In the genomic region with DNA sequence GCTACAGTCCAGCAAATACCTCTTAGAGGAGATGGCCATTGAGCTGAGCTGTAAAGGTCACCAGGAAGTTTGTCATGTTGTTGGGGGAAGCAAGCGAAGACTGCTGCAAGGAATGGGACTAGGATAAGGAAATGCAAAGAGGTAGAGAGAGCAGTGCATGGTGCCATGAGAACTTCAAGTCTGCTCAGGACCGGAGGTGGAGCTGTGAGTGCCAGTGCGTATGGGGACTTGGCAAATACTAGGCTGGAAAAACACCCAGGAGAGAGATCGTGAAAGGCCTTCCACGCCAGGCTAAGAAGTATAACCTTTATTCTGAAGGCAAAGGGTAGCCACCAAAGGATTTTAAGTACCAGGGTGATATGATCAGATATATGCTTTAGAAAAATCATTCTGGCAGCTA, we compare ENCODE assay signal across 18 cellular contexts.
A peak's percentile ranks its signal among the peaks of the same experiment; 100 is the strongest.
DNase-seq lines count a peak whose midpoint lies in the region; ATAC-seq, FAIRE-seq and TF ChIP-seq lines count a peak whose summit lies in the region.
"Had no signal": no experiment of that assay in that cellular context is flagged by ENCODE, and none has a peak within 500 bp of the region (broad histone marks: within the 10 kb centered on the region; RNA-seq: fewer than 3 reads in every experiment).

No MANE protein-coding gene starts in this region.

- H3K36me3 ChIP-seq in cardiac muscle cell (peaks cover 11% of the 10 kb centered on the region), right atrium auricular region (no peaks in the 10 kb centered on the region), H1 (ENCODE audit: control insufficient read depth in 2 of 4, insufficient read depth in 4 of 4, low read length in 3 of 4) (no peaks in the 10 kb centered on the region), neuronal stem cell (replicated peaks in 1 of 2; ENCODE audit: control insufficient read depth in 2 of 2, insufficient read depth in 2 of 2, low read length in 2 of 2) (no peaks in the 10 kb centered on the region), upper lobe of left lung (no peaks in the 10 kb centered on the region), smooth muscle cell (ENCODE audit: low read depth) (no peaks in the 10 kb centered on the region)
- H3K36me3 ChIP-seq: BE2C, HAP-1 had no signal

- H3K23ac ChIP-seq in H1 (ENCODE audit: insufficient read length) = no peak overlapping the region
- no peak overlapping the region for H3K23ac ChIP-seq in neuronal stem cell (ENCODE audit: low read depth, low read length, poor library complexity)

- no peaks in the 10 kb centered on the region for H3K27me3 ChIP-seq in cardiac muscle cell
- no peaks in the 10 kb centered on the region for H3K27me3 ChIP-seq in right atrium auricular region
- no peaks in the 10 kb centered on the region for H3K27me3 ChIP-seq in H1 (replicated peaks in 1 of 4; ENCODE audit: control insufficient read depth in 3 of 4, extremely low read depth in 1 of 4, insufficient read depth in 3 of 4, low read length in 3 of 4)
- H3K27me3 ChIP-seq in neuronal stem cell (ENCODE audit: control insufficient read depth in 3 of 3, insufficient read depth in 3 of 3, low read depth in 1 of 3, low read length in 3 of 3) = peaks cover 0 to 5% (median 0%) of the 10 kb centered on the region in 3 experiments
- no peaks in the 10 kb centered on the region for H3K27me3 ChIP-seq in upper lobe of left lung
- no peaks in the 10 kb centered on the region for H3K27me3 ChIP-seq in smooth muscle cell (ENCODE audit: low read depth)
- H3K27me3 ChIP-seq: BE2C had no signal

- H4K20me1 ChIP-seq in H1 (replicated peaks in 1 of 2; ENCODE audit: control insufficient read depth in 1 of 2, insufficient read depth in 2 of 2, low read length in 2 of 2) (no peaks in the 10 kb centered on the region), smooth muscle cell (ENCODE audit: low read depth) (peaks cover 26% of the 10 kb centered on the region)

- H3K27ac ChIP-seq in cardiac muscle cell = peak overlapping the region; percentile 99
- no peak overlapping the region for H3K27ac ChIP-seq in right atrium auricular region
- H3K27ac ChIP-seq in H1 (ENCODE audit: low read depth, low read length) = no peak overlapping the region
- H3K27ac ChIP-seq in neuronal stem cell (replicated peaks; ENCODE audit: low read length) = no peak overlapping the region
- H3K27ac ChIP-seq in upper lobe of left lung = peak overlapping the region in 1 of 4 donors; percentile 54
- H3K27ac ChIP-seq in smooth muscle cell (ENCODE audit: low read depth) = no peak overlapping the region

- no peak for FAIRE-seq in H1 (lab: Jason Lieb, UNC)

- H2BK20ac ChIP-seq in H1 (ENCODE audit: low read length) = peak overlapping the region; percentile 76; the same call in 1 of the 2 replicates

- no peak for DNase-seq in cardiac muscle cell (ENCODE audit: low read depth in 1 of 2, low spot score in 1 of 2)
- DNase-seq in right atrium auricular region (ENCODE audit: low spot score) = no peak
- DNase-seq in H1 (ENCODE audit: low read depth in 1 of 2, low spot score in 2 of 2) = no peak
- no peak for DNase-seq in neuronal stem cell (ENCODE audit: low spot score)
- no peak for DNase-seq in upper lobe of left lung
- no peak for DNase-seq in smooth muscle cell (lab: John Stamatoyannopoulos, UW; ENCODE audit: unreplicated experiment)
- no peak for DNase-seq in globus pallidus (ENCODE audit: low spot score)
- DNase-seq in AML-193 (lab: John Stamatoyannopoulos, UW) = no peak
- DNase-seq: BE2C; Caco-2; CD4-positive, CD25-positive, alpha-beta regulatory T cell; GDM1; KBM-7; NCI-H1694 treated with DMSO at 0.1 percent for 48 hours; NCI-H510A; NCI-H774; SHP77 treated with DMSO at 0.1 percent for 48 hours had no signal

- H4K8ac ChIP-seq in H1 (ENCODE audit: extremely low read depth, insufficient read depth, low read length) (no peak overlapping the region), neuronal stem cell (ENCODE audit: low read depth, low read length) (no peak overlapping the region)

- no peaks in the 10 kb centered on the region for H3K79me2 ChIP-seq in H1 (ENCODE audit: control insufficient read depth in 1 of 2, insufficient read depth in 2 of 2, low read length in 2 of 2)
- H3K79me2 ChIP-seq in smooth muscle cell (ENCODE audit: low read depth) = peaks cover 25% of the 10 kb centered on the region

- no peak for ATAC-seq in upper lobe of left lung (ENCODE audit: low FRiP score in 2 of 2)

- H2BK15ac ChIP-seq in H1 (ENCODE audit: low read length) (peak overlapping the region; percentile 25; the same call in 1 of the 2 replicates), neuronal stem cell (ENCODE audit: low read length) (no peak overlapping the region)

- WGBS in H1 (ENCODE audit: extremely low coverage in 1 of 2, insufficient coverage in 1 of 2, insufficient read length in 1 of 2, insufficient replicate concordance in 2 of 2, low coverage in 1 of 2, low lambda C conversion rate in 2 of 2, missing lambda C conversion rate in 1 of 2), 2 experiments = 87% methylated on average over 5 of the region's 5 CpGs; no CpG with 5 or more reads in 1 of the 2 experiments
- no CpG with 5 or more reads among the region's 5 CpGs for whole genome bisulfite sequencing in neuronal stem cell (ENCODE audit: extremely low coverage in 2 of 2, insufficient read length in 2 of 2, insufficient replicate concordance in 1 of 2), 2 donors
- WGBS in upper lobe of left lung, 2 donors = 79 to 87% methylated on average over 5 of the region's 5 CpGs
- WGBS in smooth muscle cell (ENCODE audit: low lambda C conversion rate) = 96% methylated on average over 5 of the region's 5 CpGs

- no peak overlapping the region for H4K5ac ChIP-seq in H1 (ENCODE audit: insufficient read length, low read depth, low read length)

- H4K91ac ChIP-seq in H1 (replicated peaks; ENCODE audit: insufficient read length, low read length) = peak overlapping the region; percentile 36
- H4K91ac ChIP-seq in neuronal stem cell (ENCODE audit: low read depth, low read length, poor library complexity) = no peak overlapping the region

- H3K4ac ChIP-seq in H1 (replicated peaks; ENCODE audit: insufficient read length, low read depth, low read length) (no peak overlapping the region), neuronal stem cell (ENCODE audit: low read length) (no peak overlapping the region)

- H3K4me3 ChIP-seq in cardiac muscle cell = no peak overlapping the region
- H3K4me3 ChIP-seq in right atrium auricular region = no peak overlapping the region
- no peak overlapping the region for H3K4me3 ChIP-seq in H1 (ENCODE audit: extremely low read depth in 1 of 4, insufficient read depth in 2 of 4, low read depth in 3 of 4, low read length in 4 of 4)
- H3K4me3 ChIP-seq in neuronal stem cell (ENCODE audit: low read length in 2 of 2) = no peak overlapping the region
- no peak overlapping the region for H3K4me3 ChIP-seq in upper lobe of left lung
- H3K4me3 ChIP-seq in smooth muscle cell = no peak overlapping the region
- H3K4me3 ChIP-seq: HAP-1 had no signal

- H2AK5ac ChIP-seq in H1 (ENCODE audit: low read depth, low read length) (no peak overlapping the region), neuronal stem cell (ENCODE audit: low read depth, low read length) (no peak overlapping the region)

- H3K9ac ChIP-seq in H1 (replicated peaks in 1 of 4; ENCODE audit: extremely low read depth in 1 of 4, low read depth in 3 of 4, low read length in 3 of 4) = peak overlapping the region in 1 of 4 experiments; percentile 1; a peak in 1 of 7 replicates
- H3K9ac ChIP-seq in neuronal stem cell (ENCODE audit: low read depth, low read length, poor library complexity) = no peak overlapping the region
- H3K9ac ChIP-seq in smooth muscle cell (ENCODE audit: low read depth) = no peak overlapping the region

- H2BK120ac ChIP-seq in H1 (replicated peaks; ENCODE audit: low read depth, low read length) (peak overlapping the region; percentile 61), neuronal stem cell (ENCODE audit: low read depth, low read length) (no peak overlapping the region)

- H3F3A ChIP-seq in smooth muscle cell (ENCODE audit: low read depth) = peaks cover 23% of the 10 kb centered on the region

- H2BK5ac ChIP-seq in H1 (ENCODE audit: low read depth, low read length) = peak overlapping the region; percentile 27; the same call in 1 of the 2 replicates
- no peak overlapping the region for H2BK5ac ChIP-seq in neuronal stem cell (ENCODE audit: low read length)

- H3K4me2 ChIP-seq in H1 (ENCODE audit: insufficient read depth in 1 of 2, low read depth in 2 of 2, low read length in 2 of 2) = no peak overlapping the region; a peak in 1 of 4 replicates
- no peak overlapping the region for H3K4me2 ChIP-seq in neuronal stem cell (ENCODE audit: insufficient read depth, low read length, poor library complexity, severe bottlenecking)
- no peak overlapping the region for H3K4me2 ChIP-seq in smooth muscle cell

- CTCF ChIA-PET in H1 (lab: Charles Lee; ENCODE audit: partially characterized antibody) = interaction anchor here (0.6 to 1.2 kb wide), 2 partner anchors 10 to 491 kb away, joined by 3 read pairs; no protein-coding TSS in a partner anchor

- no peaks in the 10 kb centered on the region for H3K23me2 ChIP-seq in H1 (ENCODE audit: low read depth, low read length)

- no peak overlapping the region for H2AFZ ChIP-seq in H1 (ENCODE audit: low read length)
- H2AFZ ChIP-seq in neuronal stem cell (ENCODE audit: low read length) = no peak overlapping the region
- H2AFZ ChIP-seq in smooth muscle cell (ENCODE audit: low read depth) = no peak overlapping the region

- peak overlapping the region; percentile 88 for H2BK12ac ChIP-seq in H1 (ENCODE audit: low read depth, low read length)
- no peak overlapping the region for H2BK12ac ChIP-seq in neuronal stem cell (ENCODE audit: low read length)

- POLR2A ChIA-PET in H1 (lab: Charles Lee; ENCODE audit: partially characterized antibody) = no interaction called here

- H3K14ac ChIP-seq in H1 (ENCODE audit: insufficient read length) (no peak overlapping the region), neuronal stem cell (ENCODE audit: low read length) (no peak overlapping the region)

- no peak for TF ChIP-seq POLR2A in H1 (IDR thresholded peaks at IDR 0.05; ENCODE audit: control extremely low read depth in 1 of 2, low read depth in 2 of 2, low read length in 2 of 2)
- no peak for TF ChIP-seq POLR2A in upper lobe of left lung (IDR thresholded peaks at IDR 0.05)

- H3K18ac ChIP-seq in H1 (ENCODE audit: extremely low read depth, low read length) (peak overlapping the region; percentile 75; the same call in 1 of the 2 replicates), neuronal stem cell (ENCODE audit: low read length) (peak overlapping the region; percentile 41)

- H3K4me1 ChIP-seq in cardiac muscle cell (ENCODE audit: low read depth) (peaks cover 59% of the 10 kb centered on the region), right atrium auricular region (peaks cover 0 to 26% of the 10 kb centered on the region in 2 donors), H1 (replicated peaks in 1 of 4; ENCODE audit: control insufficient read depth in 3 of 4, insufficient read depth in 4 of 4, low read length in 3 of 4) (peaks cover 4 to 18% (median 13%) of the 10 kb centered on the region in 4 experiments; a peak in 6 of 7 replicates), neuronal stem cell (ENCODE audit: control insufficient read depth in 2 of 2, insufficient read depth in 1 of 2, low read depth in 1 of 2, low read length in 2 of 2) (peaks cover 19 to 42% of the 10 kb centered on the region in 2 donors), upper lobe of left lung (peaks cover 20 to 35% (median 30%) of the 10 kb centered on the region in 4 donors), smooth muscle cell (ENCODE audit: low read depth) (peaks cover 33% of the 10 kb centered on the region)

- no peak overlapping the region for H3K56ac ChIP-seq in H1 (replicated peaks; ENCODE audit: insufficient read length, low read depth, low read length)

- no peak for TF ChIP-seq EP300 in H1 (IDR thresholded peaks at IDR 0.05; ENCODE audit: borderline replicate concordance in 1 of 2, low read depth in 2 of 2, low read length in 2 of 2)
- TF ChIP-seq EP300 in upper lobe of left lung (IDR thresholded peaks at IDR 0.05) = no peak

- no peaks in the 10 kb centered on the region for H3K9me3 ChIP-seq in cardiac muscle cell (ENCODE audit: low read depth)
- H3K9me3 ChIP-seq in right atrium auricular region = no peaks in the 10 kb centered on the region
- H3K9me3 ChIP-seq in H1 (ENCODE audit: insufficient read depth in 2 of 2, low read depth in 1 of 2, low read length in 1 of 2) = no peaks in the 10 kb centered on the region
- no peaks in the 10 kb centered on the region for H3K9me3 ChIP-seq in neuronal stem cell (replicated peaks in 1 of 2; ENCODE audit: control insufficient read depth in 2 of 2, insufficient read depth in 1 of 2, low read depth in 1 of 2, low read length in 2 of 2)
- H3K9me3 ChIP-seq in upper lobe of left lung = no peaks in the 10 kb centered on the region
- H3K9me3 ChIP-seq in smooth muscle cell (replicated peaks; ENCODE audit: low read depth) = no peaks in the 10 kb centered on the region
- H3K9me3 ChIP-seq: BE2C, Caco-2, HAP-1 had no signal

- no peaks in the 10 kb centered on the region for H3K79me1 ChIP-seq in H1 (ENCODE audit: low read depth, low read length)
- H3K79me1 ChIP-seq in neuronal stem cell (ENCODE audit: low read depth, low read length) = no peaks in the 10 kb centered on the region

- no peak for TF ChIP-seq RAD21 in H1 (IDR thresholded peaks at IDR 0.05 in 1 of 2, conservative IDR thresholded peaks at IDR 0.05 in 1 of 2; ENCODE audit: low read depth in 2 of 2, low read length in 2 of 2)

- no peak for TF ChIP-seq CTCF in cardiac muscle cell (IDR thresholded peaks at IDR 0.05; ENCODE audit: low read depth, low read length)
- TF ChIP-seq CTCF in right atrium auricular region (IDR thresholded peaks at IDR 0.05) = no peak
- no peak for TF ChIP-seq CTCF in H1 (IDR thresholded peaks at IDR 0.05; ENCODE audit: control extremely low read depth in 1 of 3, insufficient read depth in 1 of 3, low read depth in 1 of 3, low read length in 3 of 3)
- no peak for TF ChIP-seq CTCF in upper lobe of left lung (IDR thresholded peaks at IDR 0.05)
- TF ChIP-seq CTCF in smooth muscle cell (IDR thresholded peaks at IDR 0.05; ENCODE audit: borderline replicate concordance, insufficient read depth, poor library complexity, severe bottlenecking) = no peak
